2 cellular contexts compared by ENCODE assay signal in genomic region chr14:105219043-105219612, GRCh38.
TF ChIP-seq lines count a peak whose summit lies in the region.

No MANE protein-coding gene starts in this region.

TF ChIP-seq in WTC11, 78 proteins besides CTCF, POLR2A, EP300 and RAD21 (continued from another document):
- TF ChIP-seq, protein P1, sequence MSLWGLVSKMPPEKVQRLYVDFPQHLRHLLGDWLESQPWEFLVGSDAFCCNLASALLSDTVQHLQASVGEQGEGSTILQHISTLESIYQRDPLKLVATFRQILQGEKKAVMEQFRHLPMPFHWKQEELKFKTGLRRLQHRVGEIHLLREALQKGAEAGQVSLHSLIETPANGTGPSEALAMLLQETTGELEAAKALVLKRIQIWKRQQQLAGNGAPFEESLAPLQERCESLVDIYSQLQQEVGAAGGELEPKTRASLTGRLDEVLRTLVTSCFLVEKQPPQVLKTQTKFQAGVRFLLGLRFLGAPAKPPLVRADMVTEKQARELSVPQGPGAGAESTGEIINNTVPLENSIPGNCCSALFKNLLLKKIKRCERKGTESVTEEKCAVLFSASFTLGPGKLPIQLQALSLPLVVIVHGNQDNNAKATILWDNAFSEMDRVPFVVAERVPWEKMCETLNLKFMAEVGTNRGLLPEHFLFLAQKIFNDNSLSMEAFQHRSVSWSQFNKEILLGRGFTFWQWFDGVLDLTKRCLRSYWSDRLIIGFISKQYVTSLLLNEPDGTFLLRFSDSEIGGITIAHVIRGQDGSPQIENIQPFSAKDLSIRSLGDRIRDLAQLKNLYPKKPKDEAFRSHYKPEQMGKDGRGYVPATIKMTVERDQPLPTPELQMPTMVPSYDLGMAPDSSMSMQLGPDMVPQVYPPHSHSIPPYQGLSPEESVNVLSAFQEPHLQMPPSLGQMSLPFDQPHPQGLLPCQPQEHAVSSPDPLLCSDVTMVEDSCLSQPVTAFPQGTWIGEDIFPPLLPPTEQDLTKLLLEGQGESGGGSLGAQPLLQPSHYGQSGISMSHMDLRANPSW (CRISPR knock-in tag; conservative IDR thresholded peaks at IDR 0.05; ENCODE audit: low read depth) = no peak
- TF ChIP-seq ZNF425 (CRISPR knock-in tag; conservative IDR thresholded peaks at IDR 0.05) = no peak
- no peak for TF ChIP-seq GRHL2 (CRISPR knock-in tag; IDR thresholded peaks at IDR 0.05; ENCODE audit: insufficient replicate concordance, severe bottlenecking)
- no peak for TF ChIP-seq ATF1 (CRISPR knock-in tag; IDR thresholded peaks at IDR 0.05)
- no peak for TF ChIP-seq FOXK1 (CRISPR knock-in tag; IDR thresholded peaks at IDR 0.05)
- no peak for TF ChIP-seq ELF4 (CRISPR knock-in tag; IDR thresholded peaks at IDR 0.05; ENCODE audit: low read depth)
- TF ChIP-seq ZNF232 (CRISPR knock-in tag; IDR thresholded peaks at IDR 0.05) = no peak
- no peak for TF ChIP-seq NFYB (CRISPR knock-in tag; conservative IDR thresholded peaks at IDR 0.05; ENCODE audit: low read depth)
- no peak for TF ChIP-seq FOXJ3 (CRISPR knock-in tag; IDR thresholded peaks at IDR 0.05; ENCODE audit: borderline replicate concordance)
- no peak for TF ChIP-seq ZNF317 (CRISPR knock-in tag; IDR thresholded peaks at IDR 0.05; ENCODE audit: borderline replicate concordance, low read depth)
- no peak for TF ChIP-seq TCF7 (CRISPR knock-in tag; IDR thresholded peaks at IDR 0.05; ENCODE audit: low read depth)

TF ChIP-seq in SK-N-SH treated with all-trans-retinoic acid at 6 μM for 48 hours, 23 proteins besides CTCF, POLR2A, EP300 and RAD21 (continued from another document):
- TF ChIP-seq, protein P2, sequence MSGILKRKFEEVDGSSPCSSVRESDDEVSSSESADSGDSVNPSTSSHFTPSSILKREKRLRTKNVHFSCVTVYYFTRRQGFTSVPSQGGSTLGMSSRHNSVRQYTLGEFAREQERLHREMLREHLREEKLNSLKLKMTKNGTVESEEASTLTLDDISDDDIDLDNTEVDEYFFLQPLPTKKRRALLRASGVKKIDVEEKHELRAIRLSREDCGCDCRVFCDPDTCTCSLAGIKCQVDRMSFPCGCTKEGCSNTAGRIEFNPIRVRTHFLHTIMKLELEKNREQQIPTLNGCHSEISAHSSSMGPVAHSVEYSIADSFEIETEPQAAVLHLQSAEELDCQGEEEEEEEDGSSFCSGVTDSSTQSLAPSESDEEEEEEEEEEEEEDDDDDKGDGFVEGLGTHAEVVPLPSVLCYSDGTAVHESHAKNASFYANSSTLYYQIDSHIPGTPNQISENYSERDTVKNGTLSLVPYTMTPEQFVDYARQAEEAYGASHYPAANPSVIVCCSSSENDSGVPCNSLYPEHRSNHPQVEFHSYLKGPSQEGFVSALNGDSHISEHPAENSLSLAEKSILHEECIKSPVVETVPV (CRISPR knock-in tag; IDR thresholded peaks at IDR 0.05) = no peak
- no peak for TF ChIP-seq ISL1 (CRISPR knock-in tag; IDR thresholded peaks at IDR 0.05)
- no peak for TF ChIP-seq PPARA (CRISPR knock-in tag; IDR thresholded peaks at IDR 0.05; ENCODE audit: borderline replicate concordance)
- TF ChIP-seq, protein P3, sequence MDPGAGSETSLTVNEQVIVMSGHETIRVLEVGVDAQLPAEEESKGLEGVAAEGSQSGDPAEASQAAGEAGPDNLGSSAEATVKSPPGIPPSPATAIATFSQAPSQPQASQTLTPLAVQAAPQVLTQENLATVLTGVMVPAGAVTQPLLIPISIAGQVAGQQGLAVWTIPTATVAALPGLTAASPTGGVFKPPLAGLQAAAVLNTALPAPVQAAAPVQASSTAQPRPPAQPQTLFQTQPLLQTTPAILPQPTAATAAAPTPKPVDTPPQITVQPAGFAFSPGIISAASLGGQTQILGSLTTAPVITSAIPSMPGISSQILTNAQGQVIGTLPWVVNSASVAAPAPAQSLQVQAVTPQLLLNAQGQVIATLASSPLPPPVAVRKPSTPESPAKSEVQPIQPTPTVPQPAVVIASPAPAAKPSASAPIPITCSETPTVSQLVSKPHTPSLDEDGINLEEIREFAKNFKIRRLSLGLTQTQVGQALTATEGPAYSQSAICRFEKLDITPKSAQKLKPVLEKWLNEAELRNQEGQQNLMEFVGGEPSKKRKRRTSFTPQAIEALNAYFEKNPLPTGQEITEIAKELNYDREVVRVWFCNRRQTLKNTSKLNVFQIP (CRISPR knock-in tag; IDR thresholded peaks at IDR 0.05; ENCODE audit: borderline replicate concordance, low read depth) = no peak
